In the genomic region with DNA sequence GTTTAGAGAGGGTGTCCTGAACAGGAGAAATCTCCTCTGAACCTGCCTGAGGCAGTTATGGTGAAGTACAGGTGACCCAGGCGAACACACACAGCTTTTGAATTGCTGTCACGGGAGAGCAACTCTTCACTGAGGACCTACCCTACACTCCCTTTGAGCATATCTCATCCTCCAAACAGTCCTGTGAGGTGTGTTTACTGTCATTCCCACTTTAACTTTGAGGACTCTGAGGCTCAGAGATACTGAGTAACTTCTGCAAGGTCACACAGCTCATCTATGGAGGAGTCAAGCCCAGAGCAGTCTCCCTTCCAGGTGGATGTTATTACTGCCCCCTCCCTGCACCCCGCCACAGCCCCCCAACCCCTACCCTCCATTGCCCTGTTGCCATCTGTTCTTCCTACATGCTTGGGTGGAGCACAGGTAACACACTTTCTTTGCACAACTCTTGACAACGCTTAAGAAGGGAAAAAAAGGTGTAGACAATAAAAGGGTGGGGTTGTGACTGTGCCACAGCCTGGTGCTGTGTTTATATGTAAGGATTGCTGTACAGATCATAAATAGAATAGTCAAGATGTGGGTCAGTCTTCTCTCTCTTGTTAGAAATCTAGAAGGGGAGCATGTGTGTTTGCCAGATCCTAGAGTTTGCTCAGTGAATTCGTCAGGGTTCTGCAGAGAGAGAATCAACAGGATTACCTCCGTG, we compare ENCODE assay signal across 12 cellular contexts. TPM values are rescaled to one million over a fixed set of nuclear protein-coding genes. Genes with fewer than 3 reads are reported as not detected.
DNase-seq lines count a peak whose midpoint lies in the region; ATAC-seq and TF ChIP-seq lines count a peak whose summit lies in the region.
"Had no signal": no experiment of that assay in that cellular context is flagged by ENCODE, and none has a peak within 500 bp of the region (broad histone marks: within the 10 kb centered on the region; RNA-seq: fewer than 3 reads in every experiment).

No MANE protein-coding gene starts in this region.

- peak overlapping the region; percentile 88 for H3K27ac ChIP-seq in BLaER1
- peak overlapping the region; percentile 89 for H3K27ac ChIP-seq in colonic mucosa
- peak overlapping the region; percentile 86 to 88 for H3K27ac ChIP-seq in mucosa of rectum (ENCODE audit: low read depth in 2 of 2, low read length in 2 of 2)
- peak overlapping the region in 4 of 5 donors; percentile 37 to 74 (median 54) for H3K27ac ChIP-seq in stomach

- no peak overlapping the region for H3K4me3 Mint-ChIP-seq in natural killer cell treated with Interleukin-12 subunit alpha and Interleukin-12 subunit beta and Interleukin-15 and Interleukin-18, amount 100 ng/mL, for 72 hours
- H3K4me3 Mint-ChIP-seq: HFFc6 had no signal

- peaks cover 2 to 7% of the 10 kb centered on the region in 2 donors for H3K27me3 Mint-ChIP-seq in natural killer cell treated with Interleukin-12 subunit alpha and Interleukin-12 subunit beta and Interleukin-15 and Interleukin-18, amount 100 ng/mL, for 72 hours

- H3K27me3 ChIP-seq in BLaER1 (no peaks in the 10 kb centered on the region), colonic mucosa (no peaks in the 10 kb centered on the region), mucosa of rectum (ENCODE audit: control insufficient read depth in 2 of 2, insufficient read depth in 2 of 2, low read length in 2 of 2) (no peaks in the 10 kb centered on the region), stomach (no peaks in the 10 kb centered on the region)
- H3K27me3 ChIP-seq: BE2C had no signal

- H3K27ac Mint-ChIP-seq in natural killer cell treated with Interleukin-12 subunit alpha and Interleukin-12 subunit beta and Interleukin-15 and Interleukin-18, amount 100 ng/mL, for 72 hours, result no peak overlapping the region
- H3K27ac Mint-ChIP-seq: HFFc6 had no signal

- H3K4me1 Mint-ChIP-seq in natural killer cell treated with Interleukin-12 subunit alpha and Interleukin-12 subunit beta and Interleukin-15 and Interleukin-18, amount 100 ng/mL, for 72 hours (ENCODE audit: low read depth in 2 of 2), result peaks cover 6 to 16% of the 10 kb centered on the region in 2 donors

- peak overlapping the region; percentile 92 for H3K4me2 ChIP-seq in BLaER1

- no peak for TF ChIP-seq POLR2A in stomach (IDR thresholded peaks at IDR 0.05)

- TF ChIP-seq CTCF in colonic mucosa (IDR thresholded peaks at IDR 0.05) (no peak), stomach (IDR thresholded peaks at IDR 0.05) (no peak)

- H3K9me3 ChIP-seq in BLaER1 (peaks cover 20% of the 10 kb centered on the region), colonic mucosa (no peaks in the 10 kb centered on the region), mucosa of rectum (ENCODE audit: control insufficient read depth in 2 of 2, low read length in 2 of 2) (no peaks in the 10 kb centered on the region), stomach (no peaks in the 10 kb centered on the region)
- H3K9me3 ChIP-seq: BE2C, HAP-1 had no signal

- ATAC-seq in natural killer cell treated with Interleukin-12 subunit alpha and Interleukin-12 subunit beta and Interleukin-15 and Interleukin-18, amount 100 ng/mL, for 72 hours, result no peak
- no peak for ATAC-seq in HG03565 (IDR thresholded peaks at IDR 0.05; ENCODE audit: unreplicated experiment)

- no peaks in the 10 kb centered on the region for H3K36me3 Mint-ChIP-seq in natural killer cell treated with Interleukin-12 subunit alpha and Interleukin-12 subunit beta and Interleukin-15 and Interleukin-18, amount 100 ng/mL, for 72 hours

- no peaks in the 10 kb centered on the region for H3K9me3 Mint-ChIP-seq in natural killer cell treated with Interleukin-12 subunit alpha and Interleukin-12 subunit beta and Interleukin-15 and Interleukin-18, amount 100 ng/mL, for 72 hours

- TF ChIP-seq EP300 in stomach (IDR thresholded peaks at IDR 0.05), result no peak

- peaks cover 53% of the 10 kb centered on the region for H3K4me1 ChIP-seq in BLaER1
- H3K4me1 ChIP-seq in colonic mucosa, result peaks cover 6% of the 10 kb centered on the region
- peaks cover 24 to 35% of the 10 kb centered on the region in 2 donors for H3K4me1 ChIP-seq in mucosa of rectum (ENCODE audit: control insufficient read depth in 2 of 2, insufficient read depth in 2 of 2, low read length in 2 of 2)
- H3K4me1 ChIP-seq in stomach, result peaks cover 5 to 15% (median 10%) of the 10 kb centered on the region in 4 donors

- H3K36me3 ChIP-seq in BLaER1 (no peaks in the 10 kb centered on the region), colonic mucosa (no peaks in the 10 kb centered on the region), mucosa of rectum (ENCODE audit: control insufficient read depth in 2 of 2, insufficient read depth in 2 of 2, low read length in 2 of 2) (no peaks in the 10 kb centered on the region), stomach (no peaks in the 10 kb centered on the region)
- H3K36me3 ChIP-seq: BE2C, HAP-1 had no signal

- H3K4me3 ChIP-seq in BLaER1, result no peak overlapping the region; the same call in 1 of the 2 replicates
- H3K4me3 ChIP-seq in colonic mucosa, result no peak overlapping the region
- peak overlapping the region in 1 of 2 donors; percentile 31 for H3K4me3 ChIP-seq in mucosa of rectum (ENCODE audit: low read length in 2 of 2)
- H3K4me3 ChIP-seq in stomach, result no peak overlapping the region
- H3K4me3 ChIP-seq: HAP-1 had no signal

- H4K20me1 ChIP-seq in BLaER1, result no peaks in the 10 kb centered on the region

- WGBS in stomach, 5 donors, result 66 to 87% (median 73%) methylated on average over 6 of the region's 6 CpGs

- DNase-seq in colonic mucosa (no peak), stomach (no peak), T-helper 2 cell (no peak)
- no peak for DNase-seq in natural killer cell treated with Interleukin-12 subunit alpha and Interleukin-12 subunit beta and Interleukin-15 and Interleukin-18, amount 100 ng/mL, for 72 hours (ENCODE audit: low spot score)
- DNase-seq: BE2C; Caco-2; CD8-positive, alpha-beta memory T cell; HFFc6 had no signal

- intact Hi-C loops in colonic mucosa (cut with DNase I), result no loop called here
- intact Hi-C loops in stomach (cut with DNase I; ENCODE audit: low total_unique reads), result no loop called here

- H3K9ac ChIP-seq in BLaER1 (peak overlapping the region; percentile 87), colonic mucosa (ENCODE audit: low read depth in 2 of 2, low read length in 2 of 2) (peak overlapping the region in 1 of 2 donors; percentile 55), mucosa of rectum (ENCODE audit: low read depth in 1 of 2, low read length in 2 of 2) (no peak overlapping the region)

RNA-seq across cellular contexts. Expression of a gene that starts 4.3 kb away (rescaled TPM):
- total RNA-seq in colonic mucosa (10 to 100 TPM; 62.0 to 66.6 TPM), stomach (10 to 100 TPM; 11.1 to 87.2 (median 23.5) TPM)
- polyA plus RNA-seq in stomach, result 10 to 100 TPM; 40.6 to 64.4 (median 62.5) TPM
- 10 to 100 TPM; 20.8 to 24.9 TPM for total RNA-seq in natural killer cell treated with Interleukin-12 subunit alpha and Interleukin-12 subunit beta and Interleukin-15 and Interleukin-18, amount 100 ng/mL, for 72 hours
